In the genomic region with DNA sequence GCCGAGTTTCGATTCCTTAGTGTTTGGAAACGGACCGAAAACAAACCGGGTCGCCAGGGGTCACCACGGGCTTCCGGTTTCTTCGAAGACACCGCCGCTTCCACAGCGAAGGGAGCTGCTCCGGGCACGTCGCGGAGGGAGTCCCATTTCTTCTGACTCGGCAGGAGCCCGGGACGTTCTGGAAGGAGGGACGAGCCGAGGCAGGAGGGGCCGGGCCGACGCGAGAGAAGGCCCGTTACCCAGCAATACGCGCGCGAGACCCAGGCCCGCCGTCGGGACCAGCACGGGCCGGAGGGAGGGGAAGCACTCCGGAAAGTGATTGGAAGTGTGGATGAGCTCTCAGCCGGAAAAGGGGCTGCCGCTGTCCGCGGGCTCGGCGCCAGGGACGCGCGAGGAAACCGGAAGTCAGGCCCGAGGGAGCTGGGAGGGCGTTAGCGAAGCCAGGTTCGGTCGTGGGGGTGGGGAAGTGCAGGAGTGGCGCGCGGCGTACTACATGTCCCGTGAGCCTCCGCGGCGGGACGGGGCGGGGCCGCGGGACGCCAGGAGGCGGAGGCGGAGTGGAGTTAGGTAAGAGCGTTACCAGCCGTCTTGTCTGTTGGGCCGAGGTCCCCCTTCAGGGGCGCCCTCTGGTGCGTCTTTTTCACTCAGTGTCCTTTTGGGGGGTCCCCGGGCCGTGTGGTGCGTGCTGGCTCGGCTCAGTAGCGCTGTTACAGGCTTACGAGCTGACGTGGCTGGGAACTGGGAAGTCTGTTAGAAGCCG, we compare ENCODE assay signal across 8 cellular contexts. TPM values are rescaled to one million over a fixed set of nuclear protein-coding genes. Genes with fewer than 3 reads are reported as not detected.
DNase-seq lines count a peak whose midpoint lies in the region; ATAC-seq and TF ChIP-seq lines count a peak whose summit lies in the region.

AZI2 (minus strand) TSS at position 188 of the 760 bp plus-strand sequence. CDS start 8,207 bp downstream, outside the sequence.
ZCWPW2 (plus strand) TSS at position 85 of the 760 bp plus-strand sequence. CDS start 64,348 bp downstream, outside the sequence.

- TF ChIP-seq CTCF in GM10248 (IDR thresholded peaks at IDR 0.05; ENCODE audit: control extremely low read depth, extremely low read depth, low read depth, missing control alignments) (peak; percentile 16), NB4 (IDR thresholded peaks at IDR 0.05; ENCODE audit: low read depth, low read length) (no peak), osteoblast (IDR thresholded peaks at IDR 0.05; ENCODE audit: extremely low read depth, low read depth, low read length) (no peak)

- H3K27me3 ChIP-seq in osteoblast (ENCODE audit: insufficient read depth, low read length) (no peaks in the 10 kb centered on the region), thymus (ENCODE audit: control insufficient read depth, insufficient read depth) (no peaks in the 10 kb centered on the region)

- POLR2A ChIA-PET in GM10248 (lab: Yijun Ruan, JAX), result interaction anchor here (0.6 to 1.3 kb wide), 4 partner anchors 12 to 202 kb away, joined by 3 to 12 read pairs (median 6); no protein-coding TSS in a partner anchor

- H3K9me3 Mint-ChIP-seq in activated naive CD4-positive, alpha-beta T cell treated with anti-CD3 and anti-CD28 coated beads, Interleukin-2, amount 50 U/mL, for 72 hours, result peaks cover 7 to 8% of the 10 kb centered on the region in 2 donors

- peak; percentile 87 for DNase-seq in GM10248 (ENCODE audit: extremely low spot score)
- peak; percentile 96 for DNase-seq in NB4 (ENCODE audit: low read depth)
- no peak for DNase-seq in SK-N-MC (ENCODE audit: low read depth, low spot score)
- DNase-seq in activated naive CD4-positive, alpha-beta T cell treated with anti-CD3 and anti-CD28 coated beads, Interleukin-2, amount 50 U/mL, for 72 hours (ENCODE audit: low spot score in 2 of 2), result peak; percentile 92 to 94
- DNase-seq in glomerular visceral epithelial cell (ENCODE audit: extremely low spot score), result peak; percentile 96
- DNase-seq in osteoblast (ENCODE audit: insufficient read length, low spot score, missing footprints), result peak; percentile 95

- H2AFZ ChIP-seq in osteoblast (ENCODE audit: low read length), result peak within 1 kb of the TSS; percentile 95

- H4K20me1 ChIP-seq in osteoblast (ENCODE audit: insufficient read depth, low read length), result no peaks in the 10 kb centered on the region

- H3K36me3 ChIP-seq in SK-N-MC (ENCODE audit: insufficient read depth, low read length) (no peaks in the 10 kb centered on the region), osteoblast (ENCODE audit: insufficient read depth, low read length) (no peaks in the 10 kb centered on the region), thymus (ENCODE audit: control insufficient read depth, insufficient read depth) (no peaks in the 10 kb centered on the region)

- CTCF ChIA-PET in GM10248 (lab: Yijun Ruan, JAX), result interaction anchor here (0.8 to 1.9 kb wide), 9 partner anchors 8 to 637 kb away, joined by 3 to 10 read pairs (median 3); partner anchors contain the start of gene EOMES

- H3K27ac Mint-ChIP-seq in activated naive CD4-positive, alpha-beta T cell treated with anti-CD3 and anti-CD28 coated beads, Interleukin-2, amount 50 U/mL, for 72 hours, result peak within 1 kb of the TSS; percentile 99 to 100

- H3K9me3 ChIP-seq in SK-N-MC (ENCODE audit: low read depth, low read length) (no peaks in the 10 kb centered on the region), osteoblast (ENCODE audit: low read depth, low read length) (no peaks in the 10 kb centered on the region), thymus (ENCODE audit: control insufficient read depth) (no peaks in the 10 kb centered on the region)

- WGBS in thymus, result under 1% methylated on average over 79 of the region's 79 CpGs

- H3K4me1 ChIP-seq in osteoblast (ENCODE audit: insufficient read depth, low read length), result peaks cover 24% of the 10 kb centered on the region
- H3K4me1 ChIP-seq in thymus (ENCODE audit: control insufficient read depth, insufficient read depth, low read length), result peaks cover 13% of the 10 kb centered on the region

- H3K79me2 ChIP-seq in osteoblast (ENCODE audit: insufficient read depth, low read length), result peaks cover 66% of the 10 kb centered on the region

- ATAC-seq in HG02571 (IDR thresholded peaks at IDR 0.05; ENCODE audit: unreplicated experiment), result peak; percentile 92
- peak; percentile 84 to 91 for ATAC-seq in activated naive CD4-positive, alpha-beta T cell treated with anti-CD3 and anti-CD28 coated beads, Interleukin-2, amount 50 U/mL, for 72 hours

- TF ChIP-seq POLR2A in NB4 (IDR thresholded peaks at IDR 0.05; ENCODE audit: extremely low read depth, insufficient read length), result peak; percentile 64

- peaks cover 27 to 39% of the 10 kb centered on the region in 2 donors for H3K36me3 Mint-ChIP-seq in activated naive CD4-positive, alpha-beta T cell treated with anti-CD3 and anti-CD28 coated beads, Interleukin-2, amount 50 U/mL, for 72 hours

- peak within 1 kb of the TSS; percentile 99 for H3K4me2 ChIP-seq in osteoblast (ENCODE audit: insufficient read depth, low read length)

- H3K4me3 ChIP-seq in NB4 (ENCODE audit: low read depth, low read length) (peak within 1 kb of the TSS; percentile 81), SK-N-MC (peak within 1 kb of the TSS; percentile 84), osteoblast (ENCODE audit: insufficient read depth, low read length) (peak within 1 kb of the TSS; percentile 86), thymus (ENCODE audit: low read length) (peak within 1 kb of the TSS; percentile 78)

- peak within 1 kb of the TSS; percentile 86 for H3K9ac ChIP-seq in SK-N-MC (ENCODE audit: insufficient read length)

- H3K27ac ChIP-seq in SK-N-MC (peak within 1 kb of the TSS; percentile 79), osteoblast (ENCODE audit: low read depth, low read length) (peak within 1 kb of the TSS; percentile 98), thymus (ENCODE audit: low read depth) (peak within 1 kb of the TSS; percentile 91)

RNA-seq across cellular contexts. Expression of gene AZI2, which starts in this region (rescaled TPM):
- total RNA-seq in activated naive CD4-positive, alpha-beta T cell treated with anti-CD3 and anti-CD28 coated beads, Interleukin-2, amount 50 U/mL, for 72 hours, result 10 to 100 TPM; 21.8 to 62.1 TPM
- total RNA-seq in osteoblast, result 149 and 215 TPM in 2 replicates
- 77.5 TPM for polyA plus RNA-seq in thymus

RNA-seq across cellular contexts. Expression of gene ZCWPW2, which starts in this region (rescaled TPM):
- total RNA-seq in activated naive CD4-positive, alpha-beta T cell treated with anti-CD3 and anti-CD28 coated beads, Interleukin-2, amount 50 U/mL, for 72 hours, result under 1 TPM in 1 of 2 donors, not detected in 1; 0.45 TPM
- total RNA-seq in osteoblast, result 0.36 and 0.88 TPM in 2 replicates
- polyA plus RNA-seq in thymus, result 1.4 TPM
